In the genomic region with DNA sequence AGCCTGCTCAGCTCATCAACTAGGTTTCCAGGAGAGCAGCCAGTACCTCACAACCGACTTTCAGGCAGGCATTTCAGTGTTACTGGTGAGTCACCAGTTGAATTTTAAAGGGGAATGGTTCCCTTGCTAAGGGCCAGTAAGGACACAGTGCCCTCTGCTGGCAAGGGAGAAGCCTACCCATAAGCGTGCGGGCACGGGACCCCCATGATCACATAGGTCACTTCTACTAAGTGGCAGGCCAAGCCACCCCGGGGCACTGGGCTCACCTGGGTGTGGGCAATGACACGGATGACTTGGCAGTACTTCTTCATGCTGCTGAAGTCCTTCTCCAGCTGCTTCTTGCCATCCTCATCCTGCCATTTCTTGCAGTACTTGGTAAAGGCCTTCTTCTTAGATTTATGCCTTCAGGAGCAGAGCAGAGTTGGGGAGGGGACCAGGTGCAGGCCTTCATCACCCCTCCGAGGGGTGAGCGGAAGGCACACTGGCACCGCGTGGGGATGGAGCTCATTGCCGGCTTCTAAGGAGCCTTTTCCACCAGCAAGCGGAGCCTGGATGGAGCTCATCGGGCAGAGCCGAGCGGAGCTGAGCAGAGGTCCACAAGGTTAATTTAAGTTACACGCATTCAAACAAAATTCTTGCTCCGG, we compare ENCODE assay signal across 1 cellular context.
TF ChIP-seq lines count a peak whose summit lies in the region.

No MANE protein-coding gene starts in this region.

TF ChIP-seq in GM23338, 12 proteins besides CTCF, POLR2A, EP300 and RAD21 (continued from another document):
- TF ChIP-seq, protein P1, sequence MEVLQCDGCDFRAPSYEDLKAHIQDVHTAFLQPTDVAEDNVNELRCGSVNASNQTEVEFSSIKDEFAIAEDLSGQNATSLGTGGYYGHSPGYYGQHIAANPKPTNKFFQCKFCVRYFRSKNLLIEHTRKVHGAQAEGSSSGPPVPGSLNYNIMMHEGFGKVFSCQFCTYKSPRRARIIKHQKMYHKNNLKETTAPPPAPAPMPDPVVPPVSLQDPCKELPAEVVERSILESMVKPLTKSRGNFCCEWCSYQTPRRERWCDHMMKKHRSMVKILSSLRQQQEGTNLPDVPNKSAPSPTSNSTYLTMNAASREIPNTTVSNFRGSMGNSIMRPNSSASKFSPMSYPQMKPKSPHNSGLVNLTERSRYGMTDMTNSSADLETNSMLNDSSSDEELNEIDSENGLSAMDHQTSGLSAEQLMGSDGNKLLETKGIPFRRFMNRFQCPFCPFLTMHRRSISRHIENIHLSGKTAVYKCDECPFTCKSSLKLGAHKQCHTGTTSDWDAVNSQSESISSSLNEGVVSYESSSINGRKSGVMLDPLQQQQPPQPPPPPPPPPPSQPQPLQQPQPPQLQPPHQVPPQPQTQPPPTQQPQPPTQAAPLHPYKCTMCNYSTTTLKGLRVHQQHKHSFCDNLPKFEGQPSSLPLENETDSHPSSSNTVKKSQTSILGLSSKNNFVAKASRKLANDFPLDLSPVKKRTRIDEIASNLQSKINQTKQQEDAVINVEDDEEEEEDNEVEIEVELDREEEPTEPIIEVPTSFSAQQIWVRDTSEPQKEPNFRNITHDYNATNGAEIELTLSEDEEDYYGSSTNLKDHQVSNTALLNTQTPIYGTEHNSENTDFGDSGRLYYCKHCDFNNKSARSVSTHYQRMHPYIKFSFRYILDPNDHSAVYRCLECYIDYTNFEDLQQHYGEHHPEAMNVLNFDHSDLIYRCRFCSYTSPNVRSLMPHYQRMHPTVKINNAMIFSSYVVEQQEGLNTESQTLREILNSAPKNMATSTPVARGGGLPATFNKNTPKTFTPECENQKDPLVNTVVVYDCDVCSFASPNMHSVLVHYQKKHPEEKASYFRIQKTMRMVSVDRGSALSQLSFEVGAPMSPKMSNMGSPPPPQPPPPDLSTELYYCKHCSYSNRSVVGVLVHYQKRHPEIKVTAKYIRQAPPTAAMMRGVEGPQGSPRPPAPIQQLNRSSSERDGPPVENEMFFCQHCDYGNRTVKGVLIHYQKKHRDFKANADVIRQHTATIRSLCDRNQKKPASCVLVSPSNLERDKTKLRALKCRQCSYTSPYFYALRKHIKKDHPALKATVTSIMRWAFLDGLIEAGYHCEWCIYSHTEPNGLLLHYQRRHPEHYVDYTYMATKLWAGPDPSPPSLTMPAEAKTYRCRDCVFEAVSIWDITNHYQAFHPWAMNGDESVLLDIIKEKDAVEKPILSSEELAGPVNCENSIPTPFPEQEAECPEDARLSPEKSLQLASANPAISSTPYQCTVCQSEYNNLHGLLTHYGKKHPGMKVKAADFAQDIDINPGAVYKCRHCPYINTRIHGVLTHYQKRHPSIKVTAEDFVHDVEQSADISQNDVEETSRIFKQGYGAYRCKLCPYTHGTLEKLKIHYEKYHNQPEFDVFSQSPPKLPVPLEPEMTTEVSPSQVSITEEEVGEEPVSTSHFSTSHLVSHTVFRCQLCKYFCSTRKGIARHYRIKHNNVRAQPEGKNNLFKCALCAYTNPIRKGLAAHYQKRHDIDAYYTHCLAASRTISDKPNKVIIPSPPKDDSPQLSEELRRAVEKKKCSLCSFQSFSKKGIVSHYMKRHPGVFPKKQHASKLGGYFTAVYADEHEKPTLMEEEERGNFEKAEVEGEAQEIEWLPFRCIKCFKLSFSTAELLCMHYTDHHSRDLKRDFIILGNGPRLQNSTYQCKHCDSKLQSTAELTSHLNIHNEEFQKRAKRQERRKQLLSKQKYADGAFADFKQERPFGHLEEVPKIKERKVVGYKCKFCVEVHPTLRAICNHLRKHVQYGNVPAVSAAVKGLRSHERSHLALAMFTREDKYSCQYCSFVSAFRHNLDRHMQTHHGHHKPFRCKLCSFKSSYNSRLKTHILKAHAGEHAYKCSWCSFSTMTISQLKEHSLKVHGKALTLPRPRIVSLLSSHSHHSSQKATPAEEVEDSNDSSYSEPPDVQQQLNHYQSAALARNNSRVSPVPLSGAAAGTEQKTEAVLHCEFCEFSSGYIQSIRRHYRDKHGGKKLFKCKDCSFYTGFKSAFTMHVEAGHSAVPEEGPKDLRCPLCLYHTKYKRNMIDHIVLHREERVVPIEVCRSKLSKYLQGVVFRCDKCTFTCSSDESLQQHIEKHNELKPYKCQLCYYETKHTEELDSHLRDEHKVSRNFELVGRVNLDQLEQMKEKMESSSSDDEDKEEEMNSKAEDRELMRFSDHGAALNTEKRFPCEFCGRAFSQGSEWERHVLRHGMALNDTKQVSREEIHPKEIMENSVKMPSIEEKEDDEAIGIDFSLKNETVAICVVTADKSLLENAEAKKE (CRISPR knock-in tag; IDR thresholded peaks at IDR 0.05): no peak
- TF ChIP-seq NANOG (IDR thresholded peaks at IDR 0.05; ENCODE audit: borderline replicate concordance): no peak
- no peak; the same call in 1 of the 2 replicates for TF ChIP-seq POLR2AphosphoS5 (IDR thresholded peaks at IDR 0.05; ENCODE audit: low read depth)
